In genomic region chrX:120242807-120243206, GRCh38 we compare ENCODE assay signal across 17 cellular contexts. TPM values are rescaled to one million over a fixed set of nuclear protein-coding genes. Genes with fewer than 3 reads are reported as not detected.
A peak's percentile ranks its signal among the peaks of the same experiment; 100 is the strongest.
DNase-seq lines count a peak whose midpoint lies in the region; ATAC-seq and TF ChIP-seq lines count a peak whose summit lies in the region.
"Had no signal": no experiment of that assay in that cellular context is flagged by ENCODE, and none has a peak within 500 bp of the region (broad histone marks: within the 10 kb centered on the region; RNA-seq: fewer than 3 reads in every experiment).

No MANE protein-coding gene starts in this region.

- no peak overlapping the region for H3K27ac Mint-ChIP-seq in CD4-positive, alpha-beta T cell
- H3K27ac Mint-ChIP-seq in endodermal cell, result no peak overlapping the region

- H2AFZ ChIP-seq in PC-9, result no peak overlapping the region

- peaks cover 21% of the 10 kb centered on the region for H3K36me3 Mint-ChIP-seq in CD4-positive, alpha-beta T cell (ENCODE audit: low read depth)
- H3K36me3 Mint-ChIP-seq in endodermal cell (ENCODE audit: low read depth), result peaks cover 9% of the 10 kb centered on the region

- H3K9me3 ChIP-seq in CD4-positive, alpha-beta T cell (ENCODE audit: control insufficient read depth, low read length), result no peaks in the 10 kb centered on the region
- H3K9me3 ChIP-seq in HUES6 (ENCODE audit: control insufficient read depth, insufficient read depth, low read depth, low read length) (no peaks in the 10 kb centered on the region), PC-9 (ENCODE audit: insufficient read depth, low read depth) (no peaks in the 10 kb centered on the region), endodermal cell (ENCODE audit: control insufficient read depth, low read length) (no peaks in the 10 kb centered on the region), upper lobe of right lung (no peaks in the 10 kb centered on the region)
- H3K9me3 ChIP-seq: SJCRH30 had no signal

- CTCF ChIA-PET in CD4-positive, alpha-beta T cell (lab: Charles Lee), result no interaction called here
- CTCF ChIA-PET in PC-9 (lab: Charles Lee), result no interaction called here

- 93% methylated on average over 5 of the region's 5 CpGs; no CpG with 5 or more reads in 1 of the 2 experiments for WGBS in endodermal cell (ENCODE audit: insufficient coverage in 1 of 2, insufficient read length in 1 of 2), 2 experiments

- H4K20me1 ChIP-seq in PC-9 (ENCODE audit: insufficient read depth), result no peaks in the 10 kb centered on the region

- peaks cover 28% of the 10 kb centered on the region for H3K79me2 ChIP-seq in PC-9 (ENCODE audit: low read depth)

- POLR2A ChIA-PET in CD4-positive, alpha-beta T cell (lab: Charles Lee), result no interaction called here
- POLR2A ChIA-PET in PC-9 (lab: Charles Lee; ENCODE audit: unreplicated experiment), result interaction anchor here (0.7 kb wide), 1 partner anchor 451 kb away, joined by 3 read pairs; no protein-coding TSS in a partner anchor

- no peaks in the 10 kb centered on the region for H3K27me3 ChIP-seq in CD4-positive, alpha-beta T cell (ENCODE audit: control insufficient read depth, insufficient read depth, low read length)
- H3K27me3 ChIP-seq in HUES6 (ENCODE audit: control insufficient read depth, insufficient read depth, low read length) (peaks cover 14% of the 10 kb centered on the region), PC-9 (ENCODE audit: insufficient read depth, low read depth) (no peaks in the 10 kb centered on the region), endodermal cell (ENCODE audit: control insufficient read depth, insufficient read depth, low read length, poor library complexity, severe bottlenecking) (peaks cover 17% of the 10 kb centered on the region), upper lobe of right lung (no peaks in the 10 kb centered on the region)

- H3K4me2 ChIP-seq in PC-9, result peak overlapping the region; percentile 98

- H3K4me3 ChIP-seq in HUES6 (ENCODE audit: low read depth, low read length) (peak overlapping the region; percentile 80; the same call in 1 of the 2 replicates), PC-9 (no peak overlapping the region), endodermal cell (ENCODE audit: low read length) (peak overlapping the region; percentile 89), upper lobe of right lung (no peak overlapping the region)
- H3K4me3 ChIP-seq: SJCRH30 had no signal

- H3K4me3 Mint-ChIP-seq in CD4-positive, alpha-beta T cell, result peak overlapping the region; percentile 62
- peak overlapping the region; percentile 85 for H3K4me3 Mint-ChIP-seq in endodermal cell

- intact Hi-C loops in CD4-positive, alpha-beta T cell (cut with DNase I, micrococcal nuclease), result loop anchor here in 1 of 2 experiments (10.0 kb wide), 1 partner anchor 298 kb away; the partner anchor contains the start of gene NKAP
- intact Hi-C loops in PC-9 (cut with micrococcal nuclease; ENCODE audit: unreplicated experiment), result no loop called here
- intact Hi-C loops in upper lobe of right lung (cut with DNase I), result no loop called here

- H3K9me2 ChIP-seq in PC-9 (ENCODE audit: insufficient read depth), result no peaks in the 10 kb centered on the region

- no peak for ATAC-seq in CD4-positive, alpha-beta T cell (ENCODE audit: poor library complexity)
- no peak for ATAC-seq in upper lobe of right lung
- ATAC-seq: HCT116 had no signal

- H3K4me1 ChIP-seq in HUES6 (ENCODE audit: control insufficient read depth, insufficient read depth, low read length), result 0 out of 2 replicates have a peak, but pooled peaks cover 4% of the 10 kb centered on the region
- peaks cover 16% of the 10 kb centered on the region for H3K4me1 ChIP-seq in PC-9 (replicated peaks; ENCODE audit: insufficient read depth)
- H3K4me1 ChIP-seq in endodermal cell (ENCODE audit: control insufficient read depth, insufficient read depth, low read length), result no peaks in the 10 kb centered on the region
- H3K4me1 ChIP-seq in upper lobe of right lung, result no peaks in the 10 kb centered on the region
- H3K4me1 ChIP-seq: SJCRH30 had no signal

- H3K9me3 Mint-ChIP-seq in CD4-positive, alpha-beta T cell, result no peaks in the 10 kb centered on the region
- peaks cover 39% of the 10 kb centered on the region for H3K9me3 Mint-ChIP-seq in endodermal cell

- H3K27me3 Mint-ChIP-seq in CD4-positive, alpha-beta T cell, result no peaks in the 10 kb centered on the region
- H3K27me3 Mint-ChIP-seq in endodermal cell (ENCODE audit: insufficient read depth), result peaks cover 15% of the 10 kb centered on the region

- no peak for TF ChIP-seq CTCF in CD4-positive, alpha-beta T cell (IDR thresholded peaks at IDR 0.05)
- TF ChIP-seq CTCF in PC-9 (conservative IDR thresholded peaks at IDR 0.05), result no peak
- no peak for TF ChIP-seq CTCF in endodermal cell (conservative IDR thresholded peaks at IDR 0.05)
- TF ChIP-seq CTCF in upper lobe of right lung (IDR thresholded peaks at IDR 0.05), result no peak

- peaks cover 26% of the 10 kb centered on the region for H3K4me1 Mint-ChIP-seq in CD4-positive, alpha-beta T cell (ENCODE audit: low read depth)
- H3K4me1 Mint-ChIP-seq in endodermal cell, result peaks cover 13% of the 10 kb centered on the region

- H3F3A ChIP-seq in PC-9 (ENCODE audit: insufficient read depth, low read depth), result peaks cover 12% of the 10 kb centered on the region; the same call in 1 of the 2 replicates

- DNase-seq in CD4-positive, alpha-beta T cell, result no peak
- no peak for DNase-seq in PC-9
- DNase-seq in endodermal cell, result no peak
- no peak for DNase-seq in cortex of kidney (lab: John Stamatoyannopoulos, UW)
- DNase-seq in upper lobe of right lung, result no peak
- DNase-seq in foreskin melanocyte, result no peak
- DNase-seq: AML-193, DMS53, NCI-H1048, NCI-H146, NCI-H2081, NCI-H510A treated with DMSO at 0.1 percent for 48 hours, NCI-H82, SJCRH30 had no signal

- no peak overlapping the region for H3K27ac ChIP-seq in CD4-positive, alpha-beta T cell (ENCODE audit: low read depth, low read length)
- H3K27ac ChIP-seq in HUES6 (ENCODE audit: low read depth, low read length) (no peak overlapping the region), PC-9 (no peak overlapping the region), endodermal cell (ENCODE audit: low read depth, low read length) (no peak overlapping the region), upper lobe of right lung (no peak overlapping the region)
- H3K27ac ChIP-seq: HL-60, SJCRH30 had no signal

- H3K36me3 ChIP-seq in HUES6 (ENCODE audit: control insufficient read depth, insufficient read depth, low read length) (peaks cover 3% of the 10 kb centered on the region; the same call in 1 of the 2 replicates), PC-9 (ENCODE audit: low read depth) (no peaks in the 10 kb centered on the region), endodermal cell (ENCODE audit: control insufficient read depth, insufficient read depth, low read length) (peaks cover 8% of the 10 kb centered on the region), upper lobe of right lung (no peaks in the 10 kb centered on the region)
- H3K36me3 ChIP-seq: SJCRH30 had no signal

- no TSS peak for BruUV-seq in PC-9 (replicated peaks; lab: Mats Ljungman, UMichigan)

- no peak overlapping the region for H3K9ac ChIP-seq in HUES6 (ENCODE audit: low read length)
- no peak overlapping the region for H3K9ac ChIP-seq in endodermal cell (ENCODE audit: extremely low read depth, low read length, poor library complexity, severe bottlenecking)

RNA-seq across cellular contexts. Expression of gene ZBTB33, which starts 7.8 kb away (rescaled TPM):
- 10 to 100 TPM; 31.6 to 32.7 TPM for total RNA-seq in CD4-positive, alpha-beta T cell
- total RNA-seq in PC-9 (2021), result 19.1 and 29.0 TPM in 2 replicates
- 10 to 100 TPM; 19.0 to 19.2 TPM for total RNA-seq in endodermal cell
- polyA plus RNA-seq in endodermal cell (2013, experiment 1 of 2), result 22.9 TPM
- polyA plus RNA-seq in endodermal cell (2013, experiment 2 of 2), result 23.1 TPM
- 15.3 TPM for total RNA-seq in upper lobe of right lung

Comparison
In these comparisons a context has a peak if more than half of its experiments do, and no peak if none do; other contexts are left out.
1. H3K4me3 ChIP-seq: peak in HUES6 (single experiment) and endodermal cell (single experiment); none in PC-9 (single experiment) and upper lobe of right lung (single experiment).